Comparison of ENCODE assay signal across 24 cellular contexts in genomic region chr22:24948356-24949202, GRCh38. TPM values are rescaled to one million over a fixed set of nuclear protein-coding genes. Genes with fewer than 3 reads are reported as not detected.
A peak's percentile ranks its signal among the peaks of the same experiment; 100 is the strongest.
DNase-seq lines count a peak whose midpoint lies in the region; ATAC-seq, FAIRE-seq and TF ChIP-seq lines count a peak whose summit lies in the region.
"Had no signal": no experiment of that assay in that cellular context is flagged by ENCODE, and none has a peak within 500 bp of the region (broad histone marks: within the 10 kb centered on the region; RNA-seq: fewer than 3 reads in every experiment).

No MANE protein-coding gene starts in this region.

- 48% methylated on average over 11 of the region's 13 CpGs for WGBS in HepG2 (ENCODE audit: low lambda C conversion rate)
- WGBS in right lobe of liver (ENCODE audit: insufficient coverage, low coverage, low lambda C conversion rate, missing lambda C conversion rate): 78% methylated on average over 5 of the region's 13 CpGs
- WGBS in body of pancreas, 2 donors: 44 to 64% methylated on average over 12 to 13 of the region's 13 CpGs

- peak overlapping the region; percentile 35 for H3K4me3 Mint-ChIP-seq in neural crest cell
- H3K4me3 Mint-ChIP-seq: HFFc6 had no signal

- no peak for ATAC-seq in HepG2
- no peak for ATAC-seq in right lobe of liver
- ATAC-seq in body of pancreas: peak; percentile 30
- ATAC-seq in GM21737 (IDR thresholded peaks at IDR 0.05; ENCODE audit: unreplicated experiment): no peak

- TF ChIP-seq EP300 in HepG2 (IDR thresholded peaks at IDR 0.05; ENCODE audit: low read depth in 2 of 2, low read length in 2 of 2) (no peak), HepG2 (CRISPR knock-in tag; IDR thresholded peaks at IDR 0.05; ENCODE audit: borderline replicate concordance) (no peak)

- no peaks in the 10 kb centered on the region for H3K36me3 Mint-ChIP-seq in neural crest cell (ENCODE audit: low read depth)
- H3K36me3 Mint-ChIP-seq: CD4-positive, CD25-positive, alpha-beta regulatory T cell had no signal

- H3K4me1 ChIP-seq in HepG2 (ENCODE audit: insufficient read depth, low read length) (peaks cover 35% of the 10 kb centered on the region), right lobe of liver (peaks cover 0 to 6% (median 0%) of the 10 kb centered on the region in 4 donors), body of pancreas (peaks cover 46% of the 10 kb centered on the region)
- H3K4me1 ChIP-seq: BE2C, Caco-2 had no signal

- no peak overlapping the region for H3K9ac ChIP-seq in HepG2 (ENCODE audit: insufficient read depth, low read depth, low read length)

- no peak for TF ChIP-seq POLR2A in HepG2 (IDR thresholded peaks at IDR 0.05; ENCODE audit: insufficient read depth in 1 of 2, low read depth in 2 of 2, low read length in 2 of 2)
- no peak for TF ChIP-seq POLR2A in right lobe of liver (IDR thresholded peaks at IDR 0.05)
- TF ChIP-seq POLR2A in body of pancreas (IDR thresholded peaks at IDR 0.05): no peak

- FAIRE-seq in HepG2 (lab: Jason Lieb, UNC): no peak
- FAIRE-seq: A204.1, RCC 7860 had no signal

- POLR2A ChIA-PET in HepG2 (lab: Yijun Ruan, JAX): no interaction called here

- TF ChIP-seq CTCF in HepG2 (CRISPR knock-in tag; IDR thresholded peaks at IDR 0.05) (no peak), right lobe of liver (IDR thresholded peaks at IDR 0.05) (no peak), body of pancreas (IDR thresholded peaks at IDR 0.05) (peak in 4 of 7 experiments; percentile 36 to 41 (median 40)), neural crest cell (conservative IDR thresholded peaks at IDR 0.05) (no peak)

- no peak overlapping the region for H3K27ac Mint-ChIP-seq in neural crest cell (ENCODE audit: unreplicated experiment)
- H3K27ac Mint-ChIP-seq: CD4-positive, CD25-positive, alpha-beta regulatory T cell; HFFc6 had no signal

- CTCF ChIA-PET in HepG2 (lab: Yijun Ruan, JAX; ENCODE audit: low intra/inter-chr PET ratio, low total read pairs): no interaction called here

- no peak overlapping the region for H2AFZ ChIP-seq in HepG2 (ENCODE audit: low read length)

- no peaks in the 10 kb centered on the region for H4K20me1 ChIP-seq in HepG2 (ENCODE audit: insufficient read depth, low read length)

- no peak overlapping the region for H3K4me2 ChIP-seq in HepG2 (ENCODE audit: low read depth, low read length)

- H3K9me3 Mint-ChIP-seq in neural crest cell: no peaks in the 10 kb centered on the region
- H3K9me3 Mint-ChIP-seq: CD4-positive, CD25-positive, alpha-beta regulatory T cell had no signal

- no peak for TF ChIP-seq RAD21 in HepG2 (CRISPR knock-in tag; IDR thresholded peaks at IDR 0.05)

- peaks cover 2% of the 10 kb centered on the region for H3K27me3 Mint-ChIP-seq in neural crest cell (ENCODE audit: low read depth)

- intact Hi-C loops in HepG2 (cut with micrococcal nuclease; ENCODE audit: unreplicated experiment) (no loop called here), right lobe of liver (cut with DNase I) (no loop called here), body of pancreas (cut with DNase I) (no loop called here)

- H3K9me3 ChIP-seq in HepG2 (ENCODE audit: low read length) (no peaks in the 10 kb centered on the region), right lobe of liver (no peaks in the 10 kb centered on the region), body of pancreas (no peaks in the 10 kb centered on the region)
- H3K9me3 ChIP-seq: BE2C, Caco-2, MG63 had no signal

- no peak overlapping the region for H3K4me3 ChIP-seq in HepG2 (replicated peaks in 1 of 3; ENCODE audit: insufficient read depth in 1 of 3, low read depth in 2 of 3, low read length in 3 of 3)
- no peak overlapping the region for H3K4me3 ChIP-seq in right lobe of liver
- no peak overlapping the region for H3K4me3 ChIP-seq in body of pancreas
- H3K4me3 ChIP-seq: MG63 had no signal

- no TSS peak for BruUV-seq in HepG2 (replicated peaks; lab: Mats Ljungman, UMichigan)

- no peaks in the 10 kb centered on the region for H3K36me3 ChIP-seq in HepG2 (replicated peaks in 1 of 2; ENCODE audit: control insufficient read depth in 1 of 2, insufficient read depth in 2 of 2, low read length in 2 of 2)
- no peaks in the 10 kb centered on the region for H3K36me3 ChIP-seq in right lobe of liver
- no peaks in the 10 kb centered on the region for H3K36me3 ChIP-seq in body of pancreas (replicated peaks in 1 of 2; ENCODE audit: insufficient read depth in 1 of 2, low read depth in 2 of 2)
- H3K36me3 ChIP-seq: BE2C, MG63 had no signal

- no peaks in the 10 kb centered on the region for H3K27me3 ChIP-seq in HepG2 (ENCODE audit: control insufficient read depth in 1 of 2, insufficient read depth in 2 of 2, low read length in 2 of 2)
- H3K27me3 ChIP-seq in right lobe of liver: no peaks in the 10 kb centered on the region
- no peaks in the 10 kb centered on the region for H3K27me3 ChIP-seq in body of pancreas
- H3K27me3 ChIP-seq: BE2C, MG63 had no signal

- H3K27ac ChIP-seq in HepG2 (ENCODE audit: extremely low read length, insufficient read depth, low read length) (no peak overlapping the region), right lobe of liver (no peak overlapping the region), body of pancreas (peak overlapping the region; percentile 62 to 76 (median 72))

- DNase-seq in HepG2 (ENCODE audit: low spot score): no peak
- DNase-seq in right lobe of liver: no peak
- peak; percentile 67 to 84 (median 80) for DNase-seq in body of pancreas
- DNase-seq in neural crest cell (ENCODE audit: low read depth, low spot score): no peak
- DNase-seq in iPS-NIHi7 (ENCODE audit: extremely low spot score): no peak
- no peak for DNase-seq in stimulated activated CD4-positive, alpha-beta T cell treated with anti-CD3 and anti-CD28 coated beads, Interleukin-15, amount 100 ng/mL, for 24 hours
- no peak for DNase-seq in stimulated activated naive CD4-positive, alpha-beta T cell treated with Interleukin-2 at 50 U/mL for 16 hours (lab: John Stamatoyannopoulos, UW)
- DNase-seq: BE2C; Caco-2; CD4-positive, CD25-positive, alpha-beta regulatory T cell; DMS79; GOT3; HFFc6; IMR-90; Karpas-422; MG63; NCI-H1048; NCI-H1930; NCI-H526 treated with DMSO at 0.1 percent for 48 hours; Right ventricle myocardium superior had no signal

- peaks cover 25% of the 10 kb centered on the region for H3K4me1 Mint-ChIP-seq in neural crest cell

- in situ Hi-C loops in HepG2 (cut with HindIII; ENCODE audit: extremely low pct_ligation_motif_present, low pct_unique_long_range_greater_than_20kb): loop anchor here (10.0 to 25.0 kb wide), 2 partner anchors 106 to 239 kb away; partner anchors contain the start of gene CRYBB3

- H3K79me2 ChIP-seq in HepG2 (ENCODE audit: insufficient read depth, low read length): peaks cover 2% of the 10 kb centered on the region

RNA-seq across cellular contexts. Expression of gene LHFPL7, which starts 2.1 kb away (rescaled TPM):
- total RNA-seq in HepG2 (2016; rRNA removed; fragmentation: Illumina TruSeq; extraction: Trizol): not detected in 2 replicates
- total RNA-seq in HepG2 (2016; cell fraction: cytosol; rRNA removed; fragmentation: Illumina TruSeq; extraction: Trizol; ENCODE audit: low read depth): not detected in 2 replicates
- total RNA-seq in HepG2 (2016; cell fraction: insoluble cytoplasmic fraction; rRNA removed; fragmentation: Illumina TruSeq; extraction: Trizol): not detected in 2 replicates
- not detected in 2 replicates for total RNA-seq in HepG2 (2016; cell fraction: membrane; rRNA removed; fragmentation: Illumina TruSeq; extraction: Trizol)
- total RNA-seq in HepG2 (2016; cell fraction: nucleus; rRNA removed; fragmentation: Illumina TruSeq; extraction: Trizol): not detected in 2 replicates
- polyA plus RNA-seq in HepG2 (2011; rRNA removed): not detected in 2 replicates
- polyA plus RNA-seq in HepG2 (2011; cell fraction: cytosol; rRNA removed): not detected in 2 replicates
- polyA plus RNA-seq in HepG2 (2011; cell fraction: nucleus; rRNA removed): not detected in 2 replicates
- polyA plus RNA-seq in HepG2 (2012): not detected in 2 replicates
- not detected in 2 replicates for polyA plus RNA-seq in HepG2 (2016; cell fraction: cytosol; fragmentation: Illumina TruSeq; extraction: Trizol; ENCODE audit: low read depth)
- not detected in 2 replicates for polyA plus RNA-seq in HepG2 (2016; cell fraction: insoluble cytoplasmic fraction; fragmentation: Illumina TruSeq; extraction: Trizol; ENCODE audit: low read depth)
- polyA plus RNA-seq in HepG2 (2016; cell fraction: membrane; fragmentation: Illumina TruSeq; extraction: Trizol; ENCODE audit: low read depth): not detected in 2 replicates
- not detected in 2 replicates for polyA plus RNA-seq in HepG2 (2016; cell fraction: nucleus; fragmentation: Illumina TruSeq; extraction: Trizol; ENCODE audit: insufficient read depth, low read depth)
- polyA minus RNA-seq in HepG2 (2011; rRNA and poly(A)+ RNA removed; ENCODE audit: low replicate concordance): not detected in 2 replicates
- not detected in 2 replicates for polyA minus RNA-seq in HepG2 (2011; cell fraction: cytosol; rRNA and poly(A)+ RNA removed)
- not detected in 2 replicates for polyA minus RNA-seq in HepG2 (2011; cell fraction: nucleus; rRNA and poly(A)+ RNA removed)
- not detected for total RNA-seq in right lobe of liver
- total RNA-seq in body of pancreas: not detected
- total RNA-seq in neural crest cell: not detected in 2 replicates
- total RNA-seq: Caco-2; CD4-positive, CD25-positive, alpha-beta regulatory T cell; HFFc6; HT1080; IMR-90; Right ventricle myocardium superior had no signal
- polyA plus RNA-seq: CD4-positive, CD25-positive, alpha-beta regulatory T cell; IMR-90 had no signal

RNA-seq across cellular contexts. Expression of gene KIAA1671, which starts 3.9 kb away (rescaled TPM):
- total RNA-seq in HepG2 (2016; rRNA removed; fragmentation: Illumina TruSeq; extraction: Trizol): 12.0 and 13.5 TPM in 2 replicates
- total RNA-seq in HepG2 (2016; cell fraction: cytosol; rRNA removed; fragmentation: Illumina TruSeq; extraction: Trizol; ENCODE audit: low read depth): 1.2 and 1.5 TPM in 2 replicates
- 10.6 and 12.4 TPM in 2 replicates for total RNA-seq in HepG2 (2016; cell fraction: insoluble cytoplasmic fraction; rRNA removed; fragmentation: Illumina TruSeq; extraction: Trizol)
- 5.9 TPM in 2 replicates for total RNA-seq in HepG2 (2016; cell fraction: membrane; rRNA removed; fragmentation: Illumina TruSeq; extraction: Trizol)
- total RNA-seq in HepG2 (2016; cell fraction: nucleus; rRNA removed; fragmentation: Illumina TruSeq; extraction: Trizol): 18.9 and 21.9 TPM in 2 replicates
- 13.6 and 13.7 TPM in 2 replicates for polyA plus RNA-seq in HepG2 (2011; rRNA removed)
- 6.1 and 8.9 TPM in 2 replicates for polyA plus RNA-seq in HepG2 (2011; cell fraction: cytosol; rRNA removed)
- polyA plus RNA-seq in HepG2 (2011; cell fraction: nucleus; rRNA removed): 14.1 and 14.4 TPM in 2 replicates
- polyA plus RNA-seq in HepG2 (2012): 8.2 and 9.7 TPM in 2 replicates
- 0.76 and 0.78 TPM in 2 replicates for polyA plus RNA-seq in HepG2 (2016; cell fraction: cytosol; fragmentation: Illumina TruSeq; extraction: Trizol; ENCODE audit: low read depth)
- 10.8 and 14.0 TPM in 2 replicates for polyA plus RNA-seq in HepG2 (2016; cell fraction: insoluble cytoplasmic fraction; fragmentation: Illumina TruSeq; extraction: Trizol; ENCODE audit: low read depth)
- polyA plus RNA-seq in HepG2 (2016; cell fraction: membrane; fragmentation: Illumina TruSeq; extraction: Trizol; ENCODE audit: low read depth): 2.0 and 2.7 TPM in 2 replicates
- 16.4 and 16.6 TPM in 2 replicates for polyA plus RNA-seq in HepG2 (2016; cell fraction: nucleus; fragmentation: Illumina TruSeq; extraction: Trizol; ENCODE audit: insufficient read depth, low read depth)
- polyA minus RNA-seq in HepG2 (2011; rRNA and poly(A)+ RNA removed; ENCODE audit: low replicate concordance): 20.3 and 22.7 TPM in 2 replicates
- polyA minus RNA-seq in HepG2 (2011; cell fraction: cytosol; rRNA and poly(A)+ RNA removed): 12.7 and 14.7 TPM in 2 replicates
- 27.4 and 35.6 TPM in 2 replicates for polyA minus RNA-seq in HepG2 (2011; cell fraction: nucleus; rRNA and poly(A)+ RNA removed)
- total RNA-seq in right lobe of liver: 10 to 100 TPM; 31.1 to 56.6 (median 39.2) TPM
- 10 to 100 TPM; 24.9 to 79.8 TPM for total RNA-seq in body of pancreas
- total RNA-seq in neural crest cell: 14.2 and 14.5 TPM in 2 replicates
- total RNA-seq: IMR-90 had no signal

Comparison
In these comparisons a context has a peak if more than half of its experiments do, and no peak if none do; other contexts are left out.
1. DNase-seq: peak in body of pancreas (4 of 4); none in HepG2 (single experiment), right lobe of liver (0 of 3), neural crest cell (single experiment), iPS-NIHi7 (single experiment), stimulated activated CD4-positive, alpha-beta T cell treated with anti-CD3 and anti-CD28 coated beads, Interleukin-15, amount 100 ng/mL, for 24 hours (single experiment) and stimulated activated naive CD4-positive, alpha-beta T cell treated with Interleukin-2 at 50 U/mL for 16 hours (single experiment).
2. H3K27ac ChIP-seq: peak in body of pancreas (4 of 4); none in HepG2 (single experiment) and right lobe of liver (0 of 3).
3. CTCF ChIP-seq: peak in body of pancreas (4 of 7); none in HepG2 (single experiment), right lobe of liver (0 of 4) and neural crest cell (single experiment).